33 cellular contexts compared by ENCODE assay signal in the genomic region with DNA sequence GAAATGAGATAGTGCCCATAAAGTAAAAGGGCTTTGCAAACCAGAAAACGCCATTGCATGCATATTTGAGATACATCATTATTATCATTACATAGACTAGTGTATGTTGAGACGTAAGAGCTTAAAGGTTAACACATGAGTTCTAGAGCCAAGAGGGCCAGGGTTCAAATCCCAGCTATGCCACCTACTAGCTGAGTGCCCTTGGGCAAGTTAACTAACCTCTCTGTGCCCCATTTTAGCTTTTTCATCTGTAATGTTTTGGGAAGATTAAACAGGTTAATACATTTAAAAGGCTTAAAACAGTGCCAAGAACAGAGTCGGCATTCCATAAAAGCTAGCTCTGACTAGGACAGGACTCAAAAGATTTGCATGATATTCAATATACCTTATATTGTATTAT.
"Had no signal": no experiment of that assay in that cellular context is flagged by ENCODE, and none has a peak within 500 bp of the region (broad histone marks: within the 10 kb centered on the region; RNA-seq: fewer than 3 reads in every experiment).

No MANE protein-coding gene starts in this region.

- DNase-seq: activated B cell treated with CpG ODN at 0.5 μM for 24 hours; activated CD4-positive, alpha-beta memory T cell treated with anti-CD3 and anti-CD28 coated beads for 36 hours; activated CD4-positive, alpha-beta T cell treated with anti-CD3 and anti-CD28 coated beads for 4 hours; activated CD4-positive, alpha-beta T cell treated with anti-CD3 and anti-CD28 coated beads, Interleukin-2, amount 10 ng/mL, durations not matched to agents 24 days and 14 days; activated CD4-positive, alpha-beta T cell treated with anti-CD3 and anti-CD28 coated beads, Interleukin-2, amount 50 U/mL, for 1 hour; activated CD4-positive, alpha-beta T cell treated with anti-CD3 and anti-CD28 coated beads, Interleukin-2, amount 50 U/mL, for 4 hours; activated CD4-positive, CD25-positive, alpha-beta regulatory T cell treated with anti-CD3 and anti-CD28 coated beads, Interleukin-2, amount 50 U/mL, for 72 hours; activated CD8-positive, alpha-beta memory T cell treated with anti-CD3 and anti-CD28 coated beads, Interleukin-2, amount 50 U/mL, for 4 hours; activated CD8-positive, alpha-beta T cell treated with anti-CD3 and anti-CD28 coated beads for 36 hours; activated effector memory CD4-positive, alpha-beta T cell treated with anti-CD3 and anti-CD28 coated beads, Interleukin-2, amount 50 U/mL, for 16 hours; activated gamma-delta T cell treated with Interleukin-2 at 50 U/mL for 16 hours; activated naive CD4-positive, alpha-beta T cell; activated naive CD4-positive, alpha-beta T cell treated with anti-CD3 and anti-CD28 coated beads for 36 hours; activated naive CD4-positive, alpha-beta T cell treated with anti-CD3 and anti-CD28 coated beads, Interleukin-2, amount 50 U/mL, for 16 hours; activated naive CD8-positive, alpha-beta T cell treated with anti-CD3 and anti-CD28 coated beads, Interleukin-2, amount 10 ng/mL, durations not matched to agents 7 days and 5 days; activated naive CD8-positive, alpha-beta T cell treated with anti-CD3 and anti-CD28 coated beads, Interleukin-2, amount 50 U/mL, for 24 hours; activated T-cell treated with anti-CD3 and anti-CD28 coated beads for 4 hours; activated T-cell treated with anti-CD3 and anti-CD28 coated beads, Interleukin-2, amount 50 U/mL, for 1 hour; activated T-cell treated with anti-CD3 and anti-CD28 coated beads, Interleukin-2, amount 50 U/mL, for 4 hours; activated T-cell treated with anti-CD3 and anti-CD28 coated beads, Interleukin-2, amount 50 U/mL, for 72 hours; cerebellar nuclear complex; T-helper 2 cell; T-helper 9 cell had no signal

- H3K27me3 Mint-ChIP-seq: activated B cell treated with CpG ODN at 0.5 μM for 24 hours; activated CD4-positive, alpha-beta T cell treated with anti-CD3 and anti-CD28 coated beads, Interleukin-2, amount 10 ng/mL, durations not matched to agents 24 days and 14 days; activated CD8-positive, alpha-beta T cell treated with anti-CD3 and anti-CD28 coated beads for 36 hours; activated naive CD8-positive, alpha-beta T cell; activated naive CD8-positive, alpha-beta T cell treated with anti-CD3 and anti-CD28 coated beads, Interleukin-2, amount 10 ng/mL, durations not matched to agents 7 days and 5 days; activated naive CD8-positive, alpha-beta T cell treated with anti-CD3 and anti-CD28 coated beads, Interleukin-2, amount 50 U/mL, for 24 hours; activated T-helper 17 cell treated with anti-CD3 and anti-CD28 coated beads, Interleukin-2, amount 50 U/mL, for 72 hours; central memory CD8-positive, alpha-beta T cell had no signal

- H3K36me3 Mint-ChIP-seq: activated CD4-positive, alpha-beta memory T cell treated with anti-CD3 and anti-CD28 coated beads for 36 hours; activated naive CD8-positive, alpha-beta T cell; brain had no signal

- H3K4me3 ChIP-seq: ascending aorta, cardiac muscle cell had no signal

- H3K9me3 ChIP-seq: ascending aorta had no signal

- H3K27ac ChIP-seq: ascending aorta, cardiac muscle cell, VCaP had no signal

- H3K36me3 ChIP-seq: ascending aorta, cardiac muscle cell had no signal

- ATAC-seq: activated CD8-positive, alpha-beta T cell treated with anti-CD3 and anti-CD28 coated beads for 36 hours; activated naive CD8-positive, alpha-beta T cell treated with anti-CD3 and anti-CD28 coated beads, Interleukin-2, amount 50 U/mL, for 24 hours; activated T-cell treated with anti-CD3 and anti-CD28 coated beads, Interleukin-2, amount 50 U/mL, for 4 hours; activated T-cell treated with anti-CD3 and anti-CD28 coated beads, Interleukin-2, amount 50 U/mL, for 72 hours; activated T-helper 17 cell treated with anti-CD3 and anti-CD28 coated beads, Interleukin-2, amount 50 U/mL, for 72 hours had no signal

- H3K27ac Mint-ChIP-seq: activated CD4-positive, alpha-beta memory T cell treated with anti-CD3 and anti-CD28 coated beads for 36 hours; activated CD4-positive, alpha-beta T cell treated with anti-CD3 and anti-CD28 coated beads, Interleukin-2, amount 10 ng/mL, durations not matched to agents 24 days and 14 days; activated CD8-positive, alpha-beta T cell treated with anti-CD3 and anti-CD28 coated beads for 36 hours; activated naive CD4-positive, alpha-beta T cell treated with anti-CD3 and anti-CD28 coated beads for 36 hours; activated naive CD8-positive, alpha-beta T cell; activated naive CD8-positive, alpha-beta T cell treated with anti-CD3 and anti-CD28 coated beads, Interleukin-2, amount 10 ng/mL, durations not matched to agents 7 days and 5 days; activated naive CD8-positive, alpha-beta T cell treated with anti-CD3 and anti-CD28 coated beads, Interleukin-2, amount 50 U/mL, for 24 hours; activated T-cell treated with anti-CD3 and anti-CD28 coated beads, Interleukin-2, amount 50 U/mL, for 72 hours; activated T-helper 1 cell treated with anti-CD3 and anti-CD28 coated beads, Interleukin-12 subunit alpha, Interleukin-12 subunit beta, Interleukin-2, Interleukin-4 antibody, amounts not matched to agents 30 ng/mL and 10 ng/mL and 1 ng/mL, durations not matched to agents 14 hours and 24 hours and 36 hours; activated T-helper 17 cell treated with anti-CD3 and anti-CD28 coated beads, Interleukin-2, amount 50 U/mL, for 72 hours; T-helper 1 cell treated with Interleukin-12 subunit alpha and Interleukin-12 subunit beta and Interleukin-4 antibody, amounts not matched to agents 30 μg/mL and 1 μg/mL, for 36 hours; T-helper 2 cell treated with Interferon-gamma antibody and Interleukin-4, amounts not matched to agents 5 μg/mL and 100 μg/mL, for 36 hours had no signal

- H3K4me3 Mint-ChIP-seq: activated B cell treated with CpG ODN at 0.5 μM for 24 hours; activated CD4-positive, alpha-beta memory T cell treated with anti-CD3 and anti-CD28 coated beads for 36 hours; activated CD4-positive, alpha-beta T cell treated with anti-CD3 and anti-CD28 coated beads, Interleukin-2, amount 10 ng/mL, durations not matched to agents 24 days and 14 days; activated CD8-positive, alpha-beta T cell treated with anti-CD3 and anti-CD28 coated beads for 36 hours; activated naive CD4-positive, alpha-beta T cell treated with anti-CD3 and anti-CD28 coated beads for 36 hours; activated naive CD8-positive, alpha-beta T cell; activated naive CD8-positive, alpha-beta T cell treated with anti-CD3 and anti-CD28 coated beads, Interleukin-2, amount 10 ng/mL, durations not matched to agents 7 days and 5 days; activated naive CD8-positive, alpha-beta T cell treated with anti-CD3 and anti-CD28 coated beads, Interleukin-2, amount 50 U/mL, for 24 hours; activated T-cell treated with anti-CD3 and anti-CD28 coated beads, Interleukin-2, amount 50 U/mL, for 4 hours; activated T-cell treated with anti-CD3 and anti-CD28 coated beads, Interleukin-2, amount 50 U/mL, for 72 hours; activated T-helper 1 cell treated with anti-CD3 and anti-CD28 coated beads, Interleukin-12 subunit alpha, Interleukin-12 subunit beta, Interleukin-2, Interleukin-4 antibody, amounts not matched to agents 30 ng/mL and 10 ng/mL and 1 ng/mL, durations not matched to agents 14 hours and 24 hours and 36 hours; activated T-helper 17 cell treated with anti-CD3 and anti-CD28 coated beads, Interleukin-2, amount 50 U/mL, for 72 hours; central memory CD8-positive, alpha-beta T cell; T-helper 1 cell treated with Interleukin-12 subunit alpha and Interleukin-12 subunit beta and Interleukin-4 antibody, amounts not matched to agents 30 μg/mL and 1 μg/mL, for 36 hours; T-helper 2 cell treated with Interferon-gamma antibody and Interleukin-4, amounts not matched to agents 5 μg/mL and 100 μg/mL, for 36 hours had no signal

- H3K9me3 Mint-ChIP-seq: activated B cell treated with CpG ODN at 0.5 μM for 24 hours; activated CD4-positive, alpha-beta memory T cell treated with anti-CD3 and anti-CD28 coated beads for 36 hours; activated CD4-positive, alpha-beta T cell treated with anti-CD3 and anti-CD28 coated beads, Interleukin-2, amount 10 ng/mL, durations not matched to agents 24 days and 14 days; activated CD8-positive, alpha-beta T cell treated with anti-CD3 and anti-CD28 coated beads for 36 hours; activated naive CD4-positive, alpha-beta T cell treated with anti-CD3 and anti-CD28 coated beads for 36 hours; activated naive CD8-positive, alpha-beta T cell treated with anti-CD3 and anti-CD28 coated beads, Interleukin-2, amount 10 ng/mL, durations not matched to agents 7 days and 5 days; activated naive CD8-positive, alpha-beta T cell treated with anti-CD3 and anti-CD28 coated beads, Interleukin-2, amount 50 U/mL, for 24 hours; activated T-cell treated with anti-CD3 and anti-CD28 coated beads, Interleukin-2, amount 50 U/mL, for 4 hours; activated T-cell treated with anti-CD3 and anti-CD28 coated beads, Interleukin-2, amount 50 U/mL, for 72 hours; activated T-helper 1 cell treated with anti-CD3 and anti-CD28 coated beads, Interleukin-12 subunit alpha, Interleukin-12 subunit beta, Interleukin-2, Interleukin-4 antibody, amounts not matched to agents 30 ng/mL and 10 ng/mL and 1 ng/mL, durations not matched to agents 14 hours and 24 hours and 36 hours; activated T-helper 17 cell treated with anti-CD3 and anti-CD28 coated beads, Interleukin-2, amount 50 U/mL, for 72 hours; brain; central memory CD8-positive, alpha-beta T cell; T-helper 1 cell treated with Interleukin-12 subunit alpha and Interleukin-12 subunit beta and Interleukin-4 antibody, amounts not matched to agents 30 μg/mL and 1 μg/mL, for 36 hours; T-helper 2 cell treated with Interferon-gamma antibody and Interleukin-4, amounts not matched to agents 5 μg/mL and 100 μg/mL, for 36 hours had no signal

- H3K27me3 ChIP-seq: ascending aorta, cardiac muscle cell had no signal
